1 cellular context compared by ENCODE assay signal in the genomic region with DNA sequence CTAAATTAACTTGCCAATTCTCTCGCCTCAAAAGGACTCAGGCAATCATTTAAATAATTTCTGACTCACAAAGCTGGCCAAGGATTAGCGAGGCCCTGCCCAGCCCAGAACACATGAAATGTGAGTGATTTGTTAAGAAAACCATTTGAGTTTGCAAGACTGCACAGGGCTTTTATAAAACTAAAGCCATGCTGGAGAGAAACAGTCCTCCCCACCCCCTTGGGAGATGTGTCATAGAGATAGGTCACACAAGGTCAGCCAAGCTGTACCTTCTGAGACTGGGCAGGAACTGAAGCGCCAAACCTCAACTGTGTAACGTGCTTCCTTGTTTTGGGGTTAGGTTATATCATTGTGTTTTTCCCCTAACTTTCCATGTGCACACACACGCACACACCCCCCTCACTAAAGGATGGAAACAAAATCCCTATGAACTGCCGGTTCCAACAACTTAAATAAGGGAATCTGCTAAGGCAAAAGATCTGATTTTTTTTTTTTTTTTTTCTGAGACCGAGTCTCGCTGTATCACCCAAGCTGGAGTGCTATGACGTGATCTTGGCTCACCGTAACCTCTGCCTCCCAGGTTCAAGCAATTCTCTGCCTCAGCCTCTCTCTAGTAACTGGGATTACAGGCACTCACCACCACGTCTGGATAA.
TF ChIP-seq lines count a peak whose summit lies in the region.

No MANE protein-coding gene starts in this region.

TF ChIP-seq in K562, 482 proteins besides CTCF, POLR2A, EP300 and RAD21 (continued from another document):
- TF ChIP-seq BHLHE40 (IDR thresholded peaks at IDR 0.05; ENCODE audit: low read length) (peak; percentile 26; the same call in 1 of the 2 replicates), KDM1A (IDR thresholded peaks at IDR 0.05) (0 out of 4 replicates have a peak, but pooled peaks of 1 of the 2 experiments have one; percentile 14), NBN (IDR thresholded peaks at IDR 0.05; ENCODE audit: low read depth) (0 out of 2 replicates have a peak, but pooled peaks have one; percentile 21), ESRRA (IDR thresholded peaks at IDR 0.05; ENCODE audit: borderline replicate concordance, low read depth) (peak; percentile 94), ZNF212 (CRISPR knock-in tag; IDR thresholded peaks at IDR 0.05) (no peak), ATF3 (IDR thresholded peaks at IDR 0.05) (peak; percentile 48; the same call in 1 of the 2 replicates), ATF3 (CRISPR knock-in tag; conservative IDR thresholded peaks at IDR 0.05) (no peak)
